Comparison of ENCODE assay signal across 8 cellular contexts in genomic region chr14:91246051-91246852, GRCh38. TPM values are rescaled to one million over a fixed set of nuclear protein-coding genes. Genes with fewer than 3 reads are reported as not detected.
A peak's percentile ranks its signal among the peaks of the same experiment; 100 is the strongest.
DNase-seq lines count a peak whose midpoint lies in the region; ATAC-seq and TF ChIP-seq lines count a peak whose summit lies in the region.

No MANE protein-coding gene starts in this region.

- peaks cover 63% of the 10 kb centered on the region for H3K36me3 Mint-ChIP-seq in activated T-helper 2 cell treated with anti-CD3 and anti-CD28 coated beads, Interferon-gamma antibody, Interleukin-2, Interleukin-4, amounts not matched to agents 10 μg/mL and 5 μg/mL and 100 μg/mL, durations not matched to agents 14 hours and 24 hours and 36 hours (ENCODE audit: low read depth)
- peaks cover 0 to 4% of the 10 kb centered on the region in 2 donors for H3K36me3 Mint-ChIP-seq in stimulated activated naive B cell treated with anti-CD40 and anti-IgM and Interleukin-4, amounts not matched to agents 10 μg/mL and 1 μg/mL and 100 μg/mL, for 72 hours

- peaks cover 5% of the 10 kb centered on the region for H3K9me3 Mint-ChIP-seq in activated T-helper 2 cell treated with anti-CD3 and anti-CD28 coated beads, Interferon-gamma antibody, Interleukin-2, Interleukin-4, amounts not matched to agents 10 μg/mL and 5 μg/mL and 100 μg/mL, durations not matched to agents 14 hours and 24 hours and 36 hours
- H3K9me3 Mint-ChIP-seq in stimulated activated naive B cell treated with anti-CD40 and anti-IgM and Interleukin-4, amounts not matched to agents 10 μg/mL and 1 μg/mL and 100 μg/mL, for 72 hours = peaks cover 0 to 8% of the 10 kb centered on the region in 2 donors

- no peaks in the 10 kb centered on the region for H3K36me3 ChIP-seq in heart right ventricle

- no peak for TF ChIP-seq CTCF in heart right ventricle (IDR thresholded peaks at IDR 0.05)

- peak overlapping the region; percentile 53 for H3K4me3 Mint-ChIP-seq in activated T-helper 2 cell treated with anti-CD3 and anti-CD28 coated beads, Interferon-gamma antibody, Interleukin-2, Interleukin-4, amounts not matched to agents 10 μg/mL and 5 μg/mL and 100 μg/mL, durations not matched to agents 14 hours and 24 hours and 36 hours (ENCODE audit: low read depth)
- no peak overlapping the region for H3K4me3 Mint-ChIP-seq in stimulated activated naive B cell treated with anti-CD40 and anti-IgM and Interleukin-4, amounts not matched to agents 10 μg/mL and 1 μg/mL and 100 μg/mL, for 72 hours

- 89 to 97% methylated on average over 15 of the region's 15 CpGs for WGBS in heart right ventricle, 2 donors

- peak overlapping the region in 1 of 10 donors; percentile 64 for H3K27ac ChIP-seq in heart right ventricle

- intact Hi-C loops in activated T-helper 2 cell treated with anti-CD3 and anti-CD28 coated beads, Interferon-gamma antibody, Interleukin-2, Interleukin-4, amounts not matched to agents 10 μg/mL and 5 μg/mL and 100 μg/mL, durations not matched to agents 14 hours and 24 hours and 36 hours (cut with micrococcal nuclease) = loop anchor here (2.0 to 10.0 kb wide), 5 partner anchors 15 to 861 kb away; no protein-coding TSS in a partner anchor
- intact Hi-C loops in heart right ventricle (cut with DNase I) = no loop called here

- peaks cover 81% of the 10 kb centered on the region for H3K4me1 Mint-ChIP-seq in activated T-helper 2 cell treated with anti-CD3 and anti-CD28 coated beads, Interferon-gamma antibody, Interleukin-2, Interleukin-4, amounts not matched to agents 10 μg/mL and 5 μg/mL and 100 μg/mL, durations not matched to agents 14 hours and 24 hours and 36 hours (ENCODE audit: low read depth)
- peaks cover 61 to 75% of the 10 kb centered on the region in 2 donors for H3K4me1 Mint-ChIP-seq in stimulated activated naive B cell treated with anti-CD40 and anti-IgM and Interleukin-4, amounts not matched to agents 10 μg/mL and 1 μg/mL and 100 μg/mL, for 72 hours

- no peaks in the 10 kb centered on the region for H3K27me3 ChIP-seq in heart right ventricle

- peaks cover 0 to 6% (median 0%) of the 10 kb centered on the region in 11 donors for H3K9me3 ChIP-seq in heart right ventricle

- ATAC-seq in GM18909 (IDR thresholded peaks at IDR 0.05; ENCODE audit: poor library complexity, unreplicated experiment) (no peak), heart right ventricle (no peak)
- ATAC-seq in stimulated activated naive B cell treated with anti-CD40 and anti-IgM and Interleukin-4, amounts not matched to agents 10 μg/mL and 1 μg/mL and 100 μg/mL, for 72 hours (replicated peaks) = no peak

- H3K4me1 ChIP-seq in heart right ventricle = peaks cover 0 to 64% (median 3%) of the 10 kb centered on the region in 9 donors

- H3K4me3 ChIP-seq in heart right ventricle = no peak overlapping the region

- H3K27ac Mint-ChIP-seq in activated T-helper 2 cell treated with anti-CD3 and anti-CD28 coated beads, Interferon-gamma antibody, Interleukin-2, Interleukin-4, amounts not matched to agents 10 μg/mL and 5 μg/mL and 100 μg/mL, durations not matched to agents 14 hours and 24 hours and 36 hours = peak overlapping the region; percentile 84
- H3K27ac Mint-ChIP-seq in stimulated activated naive B cell treated with anti-CD40 and anti-IgM and Interleukin-4, amounts not matched to agents 10 μg/mL and 1 μg/mL and 100 μg/mL, for 72 hours = no peak overlapping the region

- DNase-seq in NCI-H1092 treated with DMSO at 0.1 percent for 48 hours (lab: John Stamatoyannopoulos, UW) = peak; percentile 82
- peak; percentile 69 to 98 (median 81) for DNase-seq in T-helper 1 cell
- DNase-seq in activated T-helper 2 cell treated with anti-CD3 and anti-CD28 coated beads, Interferon-gamma antibody, Interleukin-2, Interleukin-4, amounts not matched to agents 10 μg/mL and 5 μg/mL and 100 μg/mL, durations not matched to agents 14 hours and 24 hours and 36 hours (ENCODE audit: low spot score) = peak; percentile 85
- DNase-seq in stimulated activated CD4-positive, alpha-beta T cell treated with anti-CD3 and anti-CD28 coated beads, Interleukin-4, amount 100 ng/mL, for 24 hours = peak; percentile 79
- DNase-seq in SW 1271 (lab: John Stamatoyannopoulos, UW) = no peak
- no peak for DNase-seq in heart right ventricle
- no peak for DNase-seq in stimulated activated naive B cell treated with anti-CD40 and anti-IgM and Interleukin-4, amounts not matched to agents 10 μg/mL and 1 μg/mL and 100 μg/mL, for 72 hours

- no peaks in the 10 kb centered on the region for H3K27me3 Mint-ChIP-seq in activated T-helper 2 cell treated with anti-CD3 and anti-CD28 coated beads, Interferon-gamma antibody, Interleukin-2, Interleukin-4, amounts not matched to agents 10 μg/mL and 5 μg/mL and 100 μg/mL, durations not matched to agents 14 hours and 24 hours and 36 hours (ENCODE audit: low read depth)
- H3K27me3 Mint-ChIP-seq in stimulated activated naive B cell treated with anti-CD40 and anti-IgM and Interleukin-4, amounts not matched to agents 10 μg/mL and 1 μg/mL and 100 μg/mL, for 72 hours = no peaks in the 10 kb centered on the region

RNA-seq across cellular contexts. Expression of gene GPR68, which starts 1.7 kb away (rescaled TPM):
- 5.7 and 6.0 TPM in 2 replicates for total RNA-seq in activated T-helper 2 cell treated with anti-CD3 and anti-CD28 coated beads, Interferon-gamma antibody, Interleukin-2, Interleukin-4, amounts not matched to agents 10 μg/mL and 5 μg/mL and 100 μg/mL, durations not matched to agents 14 hours and 24 hours and 36 hours
- total RNA-seq in heart right ventricle = 1 to 10 TPM in 2 of 10 donors, under 1 TPM in 8; 0.13 to 2.4 (median 0.29) TPM
- polyA plus RNA-seq in heart right ventricle = under 1 TPM; 0.22 to 0.54 TPM

Comparison
In these comparisons a context has a peak if more than half of its experiments do, and no peak if none do; other contexts are left out.
1. DNase-seq: peak in NCI-H1092 treated with DMSO at 0.1 percent for 48 hours (single experiment), T-helper 1 cell (5 of 5), activated T-helper 2 cell treated with anti-CD3 and anti-CD28 coated beads, Interferon-gamma antibody, Interleukin-2, Interleukin-4, amounts not matched to agents 10 μg/mL and 5 μg/mL and 100 μg/mL, durations not matched to agents 14 hours and 24 hours and 36 hours (single experiment) and stimulated activated CD4-positive, alpha-beta T cell treated with anti-CD3 and anti-CD28 coated beads, Interleukin-4, amount 100 ng/mL, for 24 hours (single experiment); none in SW 1271 (0 of 2), heart right ventricle (0 of 2) and stimulated activated naive B cell treated with anti-CD40 and anti-IgM and Interleukin-4, amounts not matched to agents 10 μg/mL and 1 μg/mL and 100 μg/mL, for 72 hours (single experiment).